Comparison of ENCODE assay signal across 16 cellular contexts in genomic region chr10:130430291-130430690, GRCh38.
"Had no signal": no experiment of that assay in that cellular context is flagged by ENCODE, and none has a peak within 500 bp of the region (broad histone marks: within the 10 kb centered on the region; RNA-seq: fewer than 3 reads in every experiment).

No MANE protein-coding gene starts in this region.

- H3K36me3 Mint-ChIP-seq: naive thymus-derived CD4-positive, alpha-beta T cell had no signal

- H3K27me3 ChIP-seq: gastrocnemius medialis, suprapubic skin, thyroid gland, upper lobe of left lung, uterus had no signal

- H3K4me2 ChIP-seq: smooth muscle cell had no signal

- H3K9me3 ChIP-seq: gastrocnemius medialis, heart right ventricle, lower lobe of right lung, suprapubic skin, thyroid gland, upper lobe of left lung, uterus had no signal

- ATAC-seq: gastrocnemius medialis; heart right ventricle; left lobe of liver; lower lobe of right lung; naive thymus-derived CD4-positive, alpha-beta T cell; stimulated activated naive CD8-positive, alpha-beta T cell treated with anti-CD3 and anti-CD28 coated beads, Interleukin-15, Interleukin-2, amounts not matched to agents 100 U/mL and 50 U/mL, for 24 hours had no signal

- H3K4me3 ChIP-seq: gastrocnemius medialis, heart right ventricle, lower lobe of right lung, smooth muscle cell, suprapubic skin, thyroid gland, upper lobe of left lung, uterus had no signal

- DNase-seq: dermis blood vessel endothelial cell; gastrocnemius medialis; heart right ventricle; hypothalamus; lower lobe of right lung; mesendoderm; naive thymus-derived CD4-positive, alpha-beta T cell; nephron progenitor cell; stimulated activated CD4-positive, alpha-beta T cell treated with anti-CD3 and anti-CD28 coated beads, Interleukin-2, amount 100 ng/mL, for 48 hours; stimulated activated naive CD8-positive, alpha-beta T cell treated with anti-CD3 and anti-CD28 coated beads, Interleukin-15, Interleukin-2, amounts not matched to agents 100 U/mL and 50 U/mL, for 24 hours; thyroid gland; upper lobe of left lung; uterus had no signal

- H3K27ac ChIP-seq: gastrocnemius medialis, heart right ventricle, lower lobe of right lung, suprapubic skin, thyroid gland, upper lobe of left lung, uterus had no signal

- H3K27ac Mint-ChIP-seq: naive thymus-derived CD4-positive, alpha-beta T cell had no signal

- H3K4me1 Mint-ChIP-seq: naive thymus-derived CD4-positive, alpha-beta T cell; nephron progenitor cell had no signal

- H3K4me3 Mint-ChIP-seq: naive thymus-derived CD4-positive, alpha-beta T cell; nephron progenitor cell had no signal

- H3K4me1 ChIP-seq: gastrocnemius medialis, heart right ventricle, lower lobe of right lung, suprapubic skin, thyroid gland, upper lobe of left lung, uterus had no signal

- H3K36me3 ChIP-seq: gastrocnemius medialis, heart right ventricle, lower lobe of right lung, suprapubic skin, thyroid gland, upper lobe of left lung, uterus had no signal
